8 cellular contexts compared by ENCODE assay signal in genomic region chr10:97445722-97446639, GRCh38. TPM values are rescaled to one million over a fixed set of nuclear protein-coding genes. Genes with fewer than 3 reads are reported as not detected.
A peak's percentile ranks its signal among the peaks of the same experiment; 100 is the strongest.
DNase-seq lines count a peak whose midpoint lies in the region; ATAC-seq, FAIRE-seq and TF ChIP-seq lines count a peak whose summit lies in the region.

A gene with protein sequence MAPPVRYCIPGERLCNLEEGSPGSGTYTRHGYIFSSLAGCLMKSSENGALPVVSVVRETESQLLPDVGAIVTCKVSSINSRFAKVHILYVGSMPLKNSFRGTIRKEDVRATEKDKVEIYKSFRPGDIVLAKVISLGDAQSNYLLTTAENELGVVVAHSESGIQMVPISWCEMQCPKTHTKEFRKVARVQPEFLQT (minus strand): TSS chr10:97446006. CDS start chr10:97445985, 21 bp downstream.
ZDHHC16 (plus strand) TSS chr10:97446175; CDS start chr10:97451676, 5,501 bp downstream.

- H3K4me1 ChIP-seq in mammary epithelial cell (ENCODE audit: insufficient read depth, low read length) (peaks cover 26% of the 10 kb centered on the region), small intestine (ENCODE audit: control insufficient read depth in 2 of 2, insufficient read depth in 1 of 2, low read depth in 1 of 2, low read length in 1 of 2) (peaks cover 2 to 15% of the 10 kb centered on the region in 2 donors)

- peak within 1 kb of the TSS; percentile 83 for H3K27ac ChIP-seq in WERI-Rb-1
- peak within 1 kb of the TSS; percentile 47 for H3K27ac ChIP-seq in mammary epithelial cell (ENCODE audit: insufficient read depth, low read depth, low read length)
- H3K27ac ChIP-seq in small intestine (ENCODE audit: low read depth in 1 of 2, low read length in 1 of 2) = peak within 1 kb of the TSS; percentile 27 to 68

- peak within 1 kb of the TSS; percentile 66 for H3K9ac ChIP-seq in mammary epithelial cell (ENCODE audit: insufficient read depth, low read length)

- POLR2A ChIA-PET in AG04449 (lab: Yijun Ruan, JAX) = no interaction called here

- H3K4me2 ChIP-seq in mammary epithelial cell (ENCODE audit: insufficient read depth, low read depth, low read length) = peak within 1 kb of the TSS; percentile 85

- H2AFZ ChIP-seq in mammary epithelial cell (ENCODE audit: low read depth, low read length) = peak within 1 kb of the TSS; percentile 85

- H3K4me3 ChIP-seq in AG04449 (ENCODE audit: low read depth, low read length) (peak within 1 kb of the TSS; percentile 94), WERI-Rb-1 (ENCODE audit: low read depth, low read length) (peak within 1 kb of the TSS; percentile 60), mammary epithelial cell (replicated peaks in 1 of 3; ENCODE audit: insufficient read depth in 1 of 3, low read depth in 2 of 3, low read length in 3 of 3) (peak within 1 kb of the TSS; percentile 68 to 82 (median 72)), small intestine (ENCODE audit: low read depth in 1 of 2, low read length in 2 of 2) (peak within 1 kb of the TSS; percentile 66 to 86)

- 1% methylated on average over 34 of the region's 66 CpGs for WGBS in mammary epithelial cell (ENCODE audit: low coverage, missing lambda C conversion rate)
- WGBS in small intestine, 3 donors = 0% methylated on average over 57 to 66 of the region's 66 CpGs

- intact Hi-C loops in mammary epithelial cell (cut with micrococcal nuclease) = loop anchor here (1.0 to 5.0 kb wide), 4 partner anchors 19 to 166 kb away; partner anchors contain the start of genes MMS19, PGAM1 and UBTD1

- BruUV-seq in mammary epithelial cell (replicated peaks; lab: Mats Ljungman, UMichigan) = TSS peak; percentile 61

- H3K36me3 ChIP-seq in WERI-Rb-1 (peaks cover 37% of the 10 kb centered on the region), mammary epithelial cell (ENCODE audit: insufficient read depth, low read length) (peaks cover 2% of the 10 kb centered on the region), small intestine (ENCODE audit: control insufficient read depth in 2 of 2, insufficient read depth in 2 of 2, low read length in 2 of 2) (peaks cover 2 to 6% of the 10 kb centered on the region in 2 donors)

- H3K27me3 ChIP-seq in WERI-Rb-1 (ENCODE audit: insufficient read depth, low read depth, severe bottlenecking) (no peaks in the 10 kb centered on the region), mammary epithelial cell (ENCODE audit: insufficient read depth, low read length) (no peaks in the 10 kb centered on the region), small intestine (ENCODE audit: control insufficient read depth in 2 of 2, insufficient read depth in 2 of 2, low read length in 2 of 2) (no peaks in the 10 kb centered on the region)

- H3K9me3 ChIP-seq in WERI-Rb-1 (ENCODE audit: severe bottlenecking) = no peaks in the 10 kb centered on the region
- no peaks in the 10 kb centered on the region for H3K9me3 ChIP-seq in mammary epithelial cell (replicated peaks; ENCODE audit: insufficient read depth, low read length)
- H3K9me3 ChIP-seq in small intestine (ENCODE audit: control insufficient read depth, low read depth) = no peaks in the 10 kb centered on the region

- dilution Hi-C loops in mammary epithelial cell (cut with HindIII; ENCODE audit: low sequenced_read_pairs) = loop anchor here (5.0 kb wide), 1 partner anchor 79 kb away; no protein-coding TSS in a partner anchor

- CTCF ChIA-PET in AG04449 (lab: Yijun Ruan, JAX) (interaction anchor here (1.0 to 1.7 kb wide), 5 partner anchors 9 to 107 kb away, joined by 3 to 8 read pairs (median 3); no protein-coding TSS in a partner anchor), mammary epithelial cell (lab: Charles Lee; ENCODE audit: low non-redundant PET) (no interaction called here)

- in situ Hi-C loops in mammary epithelial cell (cut with MboI; ENCODE audit: low sequenced_read_pairs in 2 of 2) = no loop called here

- TF ChIP-seq CTCF in AG04449 (IDR thresholded peaks at IDR 0.05; ENCODE audit: insufficient read depth, low read length, missing control alignments) (no peak), WERI-Rb-1 (IDR thresholded peaks at IDR 0.05; ENCODE audit: low read depth, low read length) (no peak), mammary epithelial cell (conservative IDR thresholded peaks at IDR 0.05 in 1 of 2, IDR thresholded peaks at IDR 0.05 in 1 of 2; ENCODE audit: extremely low read depth in 1 of 2, insufficient read depth in 1 of 2, low read depth in 1 of 2, low read length in 2 of 2) (peak in 1 of 2 donors; percentile 23)

- ATAC-seq in GM18873 (IDR thresholded peaks at IDR 0.05; ENCODE audit: low FRiP score, unreplicated experiment) (peak; percentile 95), HG03139 (IDR thresholded peaks at IDR 0.05; ENCODE audit: unreplicated experiment) (peak; percentile 96)

- FAIRE-seq in small intestine (lab: Jason Lieb, UNC) = no peak

- DNase-seq in AG04449 (ENCODE audit: low read depth, low spot score) (peak; percentile 81), NCI-H2227 (lab: John Stamatoyannopoulos, UW; ENCODE audit: unreplicated experiment) (peak; percentile 93), WERI-Rb-1 (peak; percentile 95), mammary epithelial cell (peak; percentile 96), iPS-NIHi11 (ENCODE audit: low spot score) (peak; percentile 99), small intestine (peak; percentile 98)

- H4K20me1 ChIP-seq in mammary epithelial cell (ENCODE audit: insufficient read depth, low read length) = no peaks in the 10 kb centered on the region

- peaks cover 77% of the 10 kb centered on the region for H3K79me2 ChIP-seq in mammary epithelial cell (ENCODE audit: insufficient read depth, low read length)

RNA-seq across cellular contexts. Expression of the first gene that starts in this region (rescaled TPM):
- total RNA-seq in mammary epithelial cell = 10 to 100 TPM; 35.8 to 37.0 TPM
- polyA plus RNA-seq in mammary epithelial cell = 43.2 TPM
- polyA minus RNA-seq in mammary epithelial cell = 28.6 TPM
- polyA plus RNA-seq in small intestine = 10 to 100 TPM; 33.8 to 47.1 (median 35.4) TPM

RNA-seq across cellular contexts. Expression of gene ZDHHC16, which starts in this region (rescaled TPM):
- 10 to 100 TPM; 46.3 to 61.3 TPM for total RNA-seq in mammary epithelial cell
- 85.7 TPM for polyA plus RNA-seq in mammary epithelial cell
- polyA minus RNA-seq in mammary epithelial cell = 161 TPM
- polyA plus RNA-seq in small intestine = 10 to 100 TPM; 17.0 to 36.0 (median 25.9) TPM

Comparison
In these comparisons a context has a peak if more than half of its experiments do, and no peak if none do; other contexts are left out.
1. Peak in every context shown above with its lines: DNase-seq, ATAC-seq, H3K4me3 ChIP-seq and H3K27ac ChIP-seq.